In the genomic region with DNA sequence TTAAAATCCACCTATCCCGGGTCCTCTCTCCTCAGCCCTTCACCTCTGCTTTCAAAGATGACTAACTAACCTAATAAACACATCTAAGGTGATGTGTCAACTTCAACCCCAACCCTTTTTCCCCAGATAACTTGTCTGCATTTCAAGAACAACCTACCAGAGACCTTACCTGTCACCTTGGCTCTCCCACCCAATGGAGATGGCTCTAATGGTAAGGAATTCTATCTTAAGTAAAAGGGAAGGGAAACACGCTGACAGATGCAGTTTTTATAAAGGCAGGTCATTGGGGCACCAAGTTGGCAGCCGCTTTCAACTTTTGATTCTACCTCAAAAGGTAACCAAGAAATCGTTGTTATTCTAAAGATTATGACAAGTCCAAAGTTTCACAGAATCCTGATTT, we compare ENCODE assay signal across 16 cellular contexts. TPM values are rescaled to one million over a fixed set of nuclear protein-coding genes. Genes with fewer than 3 reads are reported as not detected.
DNase-seq lines count a peak whose midpoint lies in the region; ATAC-seq and TF ChIP-seq lines count a peak whose summit lies in the region.
"Had no signal": no experiment of that assay in that cellular context is flagged by ENCODE, and none has a peak within 500 bp of the region (broad histone marks: within the 10 kb centered on the region; RNA-seq: fewer than 3 reads in every experiment).

No MANE protein-coding gene starts in this region.

- peaks cover 99% of the 10 kb centered on the region for H3K36me3 Mint-ChIP-seq in activated T-cell treated with anti-CD3 and anti-CD28 coated beads, Interleukin-2, amount 50 U/mL, for 24 hours (ENCODE audit: low read depth)
- peaks cover 62% of the 10 kb centered on the region for H3K36me3 Mint-ChIP-seq in activated CD8-positive, alpha-beta T cell treated with anti-CD3 and anti-CD28 coated beads, Interleukin-2, amount 10 ng/mL, durations not matched to agents 7 days and 5 days (ENCODE audit: low read depth)
- H3K36me3 Mint-ChIP-seq in naive B cell = no peaks in the 10 kb centered on the region

- peak overlapping the region; percentile 95 for H3K4me3 Mint-ChIP-seq in activated T-cell treated with anti-CD3 and anti-CD28 coated beads, Interleukin-2, amount 50 U/mL, for 24 hours
- H3K4me3 Mint-ChIP-seq in activated CD8-positive, alpha-beta T cell treated with anti-CD3 and anti-CD28 coated beads, Interleukin-2, amount 10 ng/mL, durations not matched to agents 7 days and 5 days = peak overlapping the region; percentile 0
- H3K4me3 Mint-ChIP-seq in naive B cell = peak overlapping the region in 1 of 8 donors; percentile 15
- H3K4me3 Mint-ChIP-seq: neural progenitor cell had no signal

- no peak for ATAC-seq in activated CD8-positive, alpha-beta T cell treated with anti-CD3 and anti-CD28 coated beads, Interleukin-2, amount 10 ng/mL, durations not matched to agents 7 days and 5 days
- no peak for ATAC-seq in naive B cell (ENCODE audit: low read depth in 2 of 2)

- no peaks in the 10 kb centered on the region for H3K27me3 ChIP-seq in BE2C
- H3K27me3 ChIP-seq: neural progenitor cell, SJCRH30 had no signal

- no peaks in the 10 kb centered on the region for H3K9me3 Mint-ChIP-seq in activated T-cell treated with anti-CD3 and anti-CD28 coated beads, Interleukin-2, amount 50 U/mL, for 24 hours
- H3K9me3 Mint-ChIP-seq in activated CD8-positive, alpha-beta T cell treated with anti-CD3 and anti-CD28 coated beads, Interleukin-2, amount 10 ng/mL, durations not matched to agents 7 days and 5 days (ENCODE audit: insufficient read depth) = no peaks in the 10 kb centered on the region
- no peaks in the 10 kb centered on the region for H3K9me3 Mint-ChIP-seq in naive B cell
- H3K9me3 Mint-ChIP-seq: neural progenitor cell had no signal

- peak overlapping the region; percentile 97 for H3K4me3 ChIP-seq in GM12865 (ENCODE audit: low read depth, low read length)
- H3K4me3 ChIP-seq in BE2C (ENCODE audit: low read depth, low read length) = no peak overlapping the region
- H3K4me3 ChIP-seq: neural progenitor cell, SJCRH30 had no signal

- POLR2A ChIA-PET in activated CD8-positive, alpha-beta T cell treated with anti-CD3 and anti-CD28 coated beads, Interleukin-2, amount 10 ng/mL, durations not matched to agents 7 days and 5 days (lab: Charles Lee) = no interaction called here

- H3K27ac Mint-ChIP-seq in activated T-cell treated with anti-CD3 and anti-CD28 coated beads, Interleukin-2, amount 50 U/mL, for 24 hours = peak overlapping the region; percentile 98
- peak overlapping the region; percentile 43 for H3K27ac Mint-ChIP-seq in activated CD8-positive, alpha-beta T cell treated with anti-CD3 and anti-CD28 coated beads, Interleukin-2, amount 10 ng/mL, durations not matched to agents 7 days and 5 days
- peak overlapping the region in 4 of 6 donors; percentile 2 to 55 (median 10) for H3K27ac Mint-ChIP-seq in naive B cell
- H3K27ac Mint-ChIP-seq: neural progenitor cell had no signal

- peaks cover 62% of the 10 kb centered on the region for H3K4me1 Mint-ChIP-seq in activated T-cell treated with anti-CD3 and anti-CD28 coated beads, Interleukin-2, amount 50 U/mL, for 24 hours (ENCODE audit: low read depth)
- peaks cover 79% of the 10 kb centered on the region for H3K4me1 Mint-ChIP-seq in activated CD8-positive, alpha-beta T cell treated with anti-CD3 and anti-CD28 coated beads, Interleukin-2, amount 10 ng/mL, durations not matched to agents 7 days and 5 days (ENCODE audit: low read depth)
- peaks cover 33 to 61% (median 55%) of the 10 kb centered on the region in 3 donors for H3K4me1 Mint-ChIP-seq in naive B cell

- no peaks in the 10 kb centered on the region for H3K27me3 Mint-ChIP-seq in activated T-cell treated with anti-CD3 and anti-CD28 coated beads, Interleukin-2, amount 50 U/mL, for 24 hours
- H3K27me3 Mint-ChIP-seq in activated CD8-positive, alpha-beta T cell treated with anti-CD3 and anti-CD28 coated beads, Interleukin-2, amount 10 ng/mL, durations not matched to agents 7 days and 5 days (ENCODE audit: low read depth) = no peaks in the 10 kb centered on the region
- H3K27me3 Mint-ChIP-seq in naive B cell = no peaks in the 10 kb centered on the region

- no peaks in the 10 kb centered on the region for H3K9me3 ChIP-seq in BE2C
- H3K9me3 ChIP-seq: SJCRH30 had no signal

- CTCF ChIA-PET in activated CD8-positive, alpha-beta T cell treated with anti-CD3 and anti-CD28 coated beads, Interleukin-2, amount 10 ng/mL, durations not matched to agents 7 days and 5 days (lab: Charles Lee) = interaction anchor here (3.5 kb wide), 1 partner anchor 147 kb away, joined by 40 read pairs; no protein-coding TSS in a partner anchor

- H3K4me1 ChIP-seq in BE2C = no peaks in the 10 kb centered on the region

- DNase-seq in activated T-cell treated with anti-CD3 and anti-CD28 coated beads, Interleukin-2, amount 50 U/mL, for 24 hours = peak; percentile 47
- no peak for DNase-seq in activated T-cell treated with anti-CD3 and anti-CD28 coated beads, Interleukin-2, amount 50 U/mL, for 1 hour
- peak; percentile 68 for DNase-seq in GM12865 (ENCODE audit: low read depth)
- no peak for DNase-seq in activated CD8-positive, alpha-beta T cell treated with anti-CD3 and anti-CD28 coated beads, Interleukin-2, amount 10 ng/mL, durations not matched to agents 7 days and 5 days
- no peak for DNase-seq in naive B cell
- DNase-seq in NCI-H187 treated with DMSO at 0.1 percent for 48 hours (lab: John Stamatoyannopoulos, UW) = no peak
- DNase-seq in BE2C = no peak
- DNase-seq in SK-N-DZ (ENCODE audit: low spot score) = no peak
- DNase-seq: Calu3, caudate nucleus, GF-D8, head of caudate nucleus, KG1, NCI-H524 treated with DMSO at 0.1 percent for 48 hours, SJCRH30 had no signal

- TF ChIP-seq CTCF in GM12865 (IDR thresholded peaks at IDR 0.05; ENCODE audit: insufficient read depth, low read depth, low read length, missing control alignments) = no peak
- TF ChIP-seq CTCF in BE2C (IDR thresholded peaks at IDR 0.05; ENCODE audit: low read depth, low read length) = no peak

- no peaks in the 10 kb centered on the region for H3K36me3 ChIP-seq in BE2C
- H3K36me3 ChIP-seq: neural progenitor cell had no signal

RNA-seq across cellular contexts. Expression of a gene that starts 37.6 kb away (rescaled TPM):
- total RNA-seq in activated CD8-positive, alpha-beta T cell treated with anti-CD3 and anti-CD28 coated beads, Interleukin-2, amount 10 ng/mL, durations not matched to agents 7 days and 5 days = 10 to 100 TPM; 42.7 to 44.5 TPM
- polyA plus RNA-seq in naive B cell (ENCODE audit: low read depth in 6 of 6) = 10 to 100 TPM; 38.4 to 65.4 (median 53.7) TPM
- 14.1 TPM for polyA plus RNA-seq in BE2C (2012; ENCODE audit: insufficient read depth, insufficient read length, low read depth)
- 53.1 and 67.9 TPM in 2 replicates for polyA plus RNA-seq in SK-N-DZ (2014; cell fraction: cytosol; rRNA removed)
- polyA plus RNA-seq in SK-N-DZ (2014; cell fraction: nucleus; rRNA removed) = 21.6 and 37.5 TPM in 2 replicates

Comparison
In these comparisons a context has a peak if more than half of its experiments do, and no peak if none do; other contexts are left out.
1. DNase-seq: peak in activated T-cell treated with anti-CD3 and anti-CD28 coated beads, Interleukin-2, amount 50 U/mL, for 24 hours (single experiment) and GM12865 (single experiment); none in activated T-cell treated with anti-CD3 and anti-CD28 coated beads, Interleukin-2, amount 50 U/mL, for 1 hour (single experiment), activated CD8-positive, alpha-beta T cell treated with anti-CD3 and anti-CD28 coated beads, Interleukin-2, amount 10 ng/mL, durations not matched to agents 7 days and 5 days (single experiment), naive B cell (single experiment), NCI-H187 treated with DMSO at 0.1 percent for 48 hours (single experiment), BE2C (single experiment) and SK-N-DZ (single experiment).
2. H3K27ac Mint-ChIP-seq: peak in every context shown above with its lines; median percentile 98 in activated T-cell treated with anti-CD3 and anti-CD28 coated beads, Interleukin-2, amount 50 U/mL, for 24 hours; 43 in activated CD8-positive, alpha-beta T cell treated with anti-CD3 and anti-CD28 coated beads, Interleukin-2, amount 10 ng/mL, durations not matched to agents 7 days and 5 days; 10 in naive B cell.